Comparison of ENCODE assay signal across 25 cellular contexts in the genomic region with DNA sequence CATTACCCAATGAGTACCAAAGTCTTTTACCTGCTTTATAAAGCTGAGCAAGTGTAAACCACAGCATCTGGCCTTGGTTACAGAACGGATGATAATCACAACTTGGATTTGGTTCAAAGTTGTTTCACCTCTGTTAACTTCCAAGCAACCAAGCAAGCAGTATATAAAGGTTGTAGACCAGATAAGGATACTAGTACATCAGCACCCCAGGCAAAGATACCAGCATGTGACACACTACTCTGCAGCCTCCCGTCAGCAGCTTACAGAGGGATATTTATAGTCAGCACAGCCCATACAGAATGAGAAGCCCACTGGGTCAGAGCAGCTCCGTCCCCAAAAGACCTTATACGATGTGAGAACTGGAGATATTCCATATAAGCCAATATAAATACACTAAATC.
"Had no signal": no experiment of that assay in that cellular context is flagged by ENCODE, and none has a peak within 500 bp of the region (broad histone marks: within the 10 kb centered on the region; RNA-seq: fewer than 3 reads in every experiment).

No MANE protein-coding gene starts in this region.

- FAIRE-seq: bronchial epithelial cell, urothelium cell line had no signal

- H3K9ac ChIP-seq: parathyroid adenoma had no signal

- H3K27me3 ChIP-seq: hepatocyte, right lobe of liver, tibial artery had no signal

- H3K36me3 ChIP-seq: lower lobe of right lung, right lobe of liver, tibial artery had no signal

- H3K4me3 Mint-ChIP-seq: activated naive CD4-positive, alpha-beta T cell treated with anti-CD3 and anti-CD28 coated beads for 36 hours; activated naive CD8-positive, alpha-beta T cell treated with anti-CD3 and anti-CD28 coated beads, Interleukin-2, amount 10 ng/mL, durations not matched to agents 7 days and 5 days; naive B cell; stimulated activated naive CD8-positive, alpha-beta T cell treated with anti-CD3 and anti-CD28 coated beads, Interleukin-15, amount 100 ng/mL, for 72 hours; T-cell had no signal

- H3K27ac Mint-ChIP-seq: activated naive CD4-positive, alpha-beta T cell treated with anti-CD3 and anti-CD28 coated beads for 36 hours; activated naive CD8-positive, alpha-beta T cell treated with anti-CD3 and anti-CD28 coated beads, Interleukin-2, amount 10 ng/mL, durations not matched to agents 7 days and 5 days; T-cell had no signal

- DNase-seq: activated CD4-positive, alpha-beta T cell treated with anti-CD3 and anti-CD28 coated beads for 4 hours; activated CD4-positive, alpha-beta T cell treated with anti-CD3 and anti-CD28 coated beads, Interleukin-2, amount 50 U/mL, for 48 hours; activated CD4-positive, CD25-positive, alpha-beta regulatory T cell; activated CD8-positive, alpha-beta memory T cell treated with anti-CD3 and anti-CD28 coated beads, Interleukin-2, amount 50 U/mL, for 48 hours; activated naive CD4-positive, alpha-beta T cell treated with anti-CD3 and anti-CD28 coated beads for 36 hours; activated naive CD8-positive, alpha-beta T cell treated with anti-CD3 and anti-CD28 coated beads, Interleukin-2, amount 10 ng/mL, durations not matched to agents 7 days and 5 days; activated T-cell treated with anti-CD3 and anti-CD28 coated beads, Interleukin-2, amount 50 U/mL, for 48 hours; amygdala; cortex of kidney; lower lobe of right lung; mesendoderm; naive B cell; nucleus accumbens; right lobe of liver; stimulated activated CD4-positive, alpha-beta T cell treated with anti-CD3 and anti-CD28 coated beads, Interleukin-1b, Interleukin-23, amount 100 ng/mL, for 48 hours; stimulated activated naive CD8-positive, alpha-beta T cell treated with anti-CD3 and anti-CD28 coated beads, Interleukin-15, amount 100 ng/mL, for 72 hours; T-cell; T-helper 9 cell; tibial artery had no signal

- H3K4me3 ChIP-seq: hepatocyte, lower lobe of right lung, right lobe of liver, skin epidermis, tibial artery had no signal

- H3K9me3 ChIP-seq: lower lobe of right lung, right lobe of liver, tibial artery had no signal

- H3K27ac ChIP-seq: epithelial cell of prostate, hepatocyte, lower lobe of right lung, parathyroid adenoma, right lobe of liver, tibial artery had no signal

- H3K4me1 Mint-ChIP-seq: activated naive CD8-positive, alpha-beta T cell treated with anti-CD3 and anti-CD28 coated beads, Interleukin-2, amount 10 ng/mL, durations not matched to agents 7 days and 5 days; T-cell had no signal

- H3K27me3 Mint-ChIP-seq: naive B cell; stimulated activated naive CD8-positive, alpha-beta T cell treated with anti-CD3 and anti-CD28 coated beads, Interleukin-15, amount 100 ng/mL, for 72 hours; T-cell had no signal

- H3K36me3 Mint-ChIP-seq: activated naive CD8-positive, alpha-beta T cell treated with anti-CD3 and anti-CD28 coated beads, Interleukin-2, amount 10 ng/mL, durations not matched to agents 7 days and 5 days had no signal

- ATAC-seq: lower lobe of right lung; right lobe of liver; stimulated activated naive CD8-positive, alpha-beta T cell treated with anti-CD3 and anti-CD28 coated beads, Interleukin-15, amount 100 ng/mL, for 72 hours; T-cell had no signal

- H3K4me1 ChIP-seq: lower lobe of right lung, parathyroid adenoma, right lobe of liver, tibial artery had no signal
